Comparison of ENCODE assay signal across 17 cellular contexts in the genomic region with DNA sequence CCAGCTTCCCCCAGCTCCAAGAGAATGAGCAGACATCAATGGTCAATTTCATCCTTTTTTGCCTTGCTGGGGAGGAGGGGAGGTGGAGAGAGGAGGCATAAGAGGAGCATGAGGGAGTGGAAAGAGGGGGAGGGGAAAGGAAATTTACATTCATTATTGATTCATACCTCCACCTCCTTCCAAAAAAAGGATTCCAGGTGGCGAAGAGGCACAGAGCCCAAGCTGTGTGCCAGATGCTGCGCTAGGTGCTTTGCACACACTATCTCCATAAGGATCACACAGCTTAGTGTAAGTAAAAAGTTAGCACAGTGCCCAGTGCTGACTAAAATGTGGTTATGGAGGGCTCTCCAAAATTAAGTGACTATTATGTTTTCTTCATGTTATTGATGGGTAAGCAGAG. TPM values are rescaled to one million over a fixed set of nuclear protein-coding genes. Genes with fewer than 3 reads are reported as not detected.
DNase-seq lines count a peak whose midpoint lies in the region; ATAC-seq, FAIRE-seq and TF ChIP-seq lines count a peak whose summit lies in the region.
"Had no signal": no experiment of that assay in that cellular context is flagged by ENCODE, and none has a peak within 500 bp of the region (broad histone marks: within the 10 kb centered on the region; RNA-seq: fewer than 3 reads in every experiment).

No MANE protein-coding gene starts in this region.

- peaks cover 2 to 35% (median 14%) of the 10 kb centered on the region in 4 experiments; a peak in 6 of 7 replicates for H3K4me1 ChIP-seq in H1 (replicated peaks in 1 of 4; ENCODE audit: control insufficient read depth in 3 of 4, insufficient read depth in 4 of 4, low read length in 3 of 4)
- H3K4me1 ChIP-seq: esophagus muscularis mucosa, lower lobe of right lung had no signal

- 77% methylated on average over 2 of the region's 2 CpGs; no CpG with 5 or more reads in 1 of the 2 experiments for WGBS in H1 (ENCODE audit: extremely low coverage in 1 of 2, insufficient coverage in 1 of 2, insufficient read length in 1 of 2, insufficient replicate concordance in 2 of 2, low coverage in 1 of 2, low lambda C conversion rate in 2 of 2, missing lambda C conversion rate in 1 of 2), 2 experiments

- no peaks in the 10 kb centered on the region for H3K27me3 ChIP-seq in H1 (replicated peaks in 1 of 4; ENCODE audit: control insufficient read depth in 3 of 4, extremely low read depth in 1 of 4, insufficient read depth in 3 of 4, low read length in 3 of 4)

- peak overlapping the region; percentile 17 to 51; a peak in 1 of 4 replicates for H3K4me2 ChIP-seq in H1 (ENCODE audit: insufficient read depth in 1 of 2, low read depth in 2 of 2, low read length in 2 of 2)

- no peak for FAIRE-seq in H1 (lab: Jason Lieb, UNC)
- FAIRE-seq: kidney had no signal

- 0 out of 2 replicates have a peak overlapping the region, but pooled peaks have one; percentile 26 for H2BK20ac ChIP-seq in H1 (ENCODE audit: low read length)

- H3K79me2 ChIP-seq in H1 (ENCODE audit: control insufficient read depth in 1 of 2, insufficient read depth in 2 of 2, low read length in 2 of 2): no peaks in the 10 kb centered on the region

- H3K9me3 ChIP-seq in H1 (ENCODE audit: insufficient read depth in 2 of 2, low read depth in 1 of 2, low read length in 1 of 2): no peaks in the 10 kb centered on the region
- H3K9me3 ChIP-seq: esophagus muscularis mucosa, lower lobe of right lung had no signal

- no peak overlapping the region for H3K27ac ChIP-seq in H1 (ENCODE audit: low read depth, low read length)
- H3K27ac ChIP-seq: C4-2B, esophagus muscularis mucosa, lower lobe of right lung, RWPE1 had no signal

- H3K36me3 ChIP-seq in H1 (ENCODE audit: control insufficient read depth in 2 of 4, insufficient read depth in 4 of 4, low read length in 3 of 4): no peaks in the 10 kb centered on the region
- H3K36me3 ChIP-seq: esophagus muscularis mucosa, lower lobe of right lung had no signal

- H4K91ac ChIP-seq in H1 (replicated peaks; ENCODE audit: insufficient read length, low read length): no peak overlapping the region

- POLR2A ChIA-PET in H1 (lab: Charles Lee; ENCODE audit: partially characterized antibody): interaction anchor here (0.9 kb wide), 1 partner anchor 9 kb away, joined by 3 read pairs; no protein-coding TSS in a partner anchor

- H3K9ac ChIP-seq in H1 (replicated peaks in 1 of 4; ENCODE audit: extremely low read depth in 1 of 4, low read depth in 3 of 4, low read length in 3 of 4): no peak overlapping the region

- no peak for TF ChIP-seq POLR2A in H1 (IDR thresholded peaks at IDR 0.05; ENCODE audit: control extremely low read depth in 1 of 2, low read depth in 2 of 2, low read length in 2 of 2)

- H3K23ac ChIP-seq in H1 (ENCODE audit: insufficient read length): no peak overlapping the region

- H2AK5ac ChIP-seq in H1 (ENCODE audit: low read depth, low read length): no peak overlapping the region

- H4K5ac ChIP-seq in H1 (ENCODE audit: insufficient read length, low read depth, low read length): no peak overlapping the region

- no peak for TF ChIP-seq CTCF in H1 (IDR thresholded peaks at IDR 0.05; ENCODE audit: control extremely low read depth in 1 of 3, insufficient read depth in 1 of 3, low read depth in 1 of 3, low read length in 3 of 3)

- 0 out of 2 replicates have a peak overlapping the region, but pooled peaks have one; percentile 55 for H2BK12ac ChIP-seq in H1 (ENCODE audit: low read depth, low read length)

- TF ChIP-seq EP300 in H1 (IDR thresholded peaks at IDR 0.05; ENCODE audit: borderline replicate concordance in 1 of 2, low read depth in 2 of 2, low read length in 2 of 2): no peak

- CTCF ChIA-PET in H1 (lab: Charles Lee; ENCODE audit: partially characterized antibody): interaction anchor here (0.7 to 16.0 kb wide), 12 partner anchors 8 to 387 kb away, joined by 3 to 165 read pairs (median 4); a partner anchor contains a TSS

- no peaks in the 10 kb centered on the region for H3K79me1 ChIP-seq in H1 (ENCODE audit: low read depth, low read length)

- 0 out of 2 replicates have a peak overlapping the region, but pooled peaks have one; percentile 8 for H2BK5ac ChIP-seq in H1 (ENCODE audit: low read depth, low read length)

- H2BK15ac ChIP-seq in H1 (ENCODE audit: low read length): no peak overlapping the region

- no peak overlapping the region for H2AFZ ChIP-seq in H1 (ENCODE audit: low read length)

- no peaks in the 10 kb centered on the region for H4K20me1 ChIP-seq in H1 (replicated peaks in 1 of 2; ENCODE audit: control insufficient read depth in 1 of 2, insufficient read depth in 2 of 2, low read length in 2 of 2)

- no peak for ATAC-seq in GM18867 (IDR thresholded peaks at IDR 0.05; ENCODE audit: unreplicated experiment)
- ATAC-seq: lower lobe of right lung; stimulated activated memory B cell treated with anti-CD40 and anti-IgM and Interleukin-4, amounts not matched to agents 10 μg/mL and 1 μg/mL and 100 μg/mL, for 72 hours had no signal

- no peak overlapping the region for H4K8ac ChIP-seq in H1 (ENCODE audit: extremely low read depth, insufficient read depth, low read length)

- H3K4ac ChIP-seq in H1 (replicated peaks; ENCODE audit: insufficient read length, low read depth, low read length): no peak overlapping the region

- no peak overlapping the region for H3K56ac ChIP-seq in H1 (replicated peaks; ENCODE audit: insufficient read length, low read depth, low read length)

- no peak for TF ChIP-seq RAD21 in H1 (IDR thresholded peaks at IDR 0.05 in 1 of 2, conservative IDR thresholded peaks at IDR 0.05 in 1 of 2; ENCODE audit: low read depth in 2 of 2, low read length in 2 of 2)

- H3K4me3 ChIP-seq in H1 (ENCODE audit: extremely low read depth in 1 of 4, insufficient read depth in 2 of 4, low read depth in 3 of 4, low read length in 4 of 4): no peak overlapping the region
- H3K4me3 ChIP-seq: esophagus muscularis mucosa, lower lobe of right lung had no signal

- no peak overlapping the region; the same call in 1 of the 2 replicates for H3K18ac ChIP-seq in H1 (ENCODE audit: extremely low read depth, low read length)

- H3K23me2 ChIP-seq in H1 (ENCODE audit: low read depth, low read length): no peaks in the 10 kb centered on the region

- H2BK120ac ChIP-seq in H1 (replicated peaks; ENCODE audit: low read depth, low read length): no peak overlapping the region

- DNase-seq in DMS 273 (lab: John Stamatoyannopoulos, UW; ENCODE audit: unreplicated experiment): peak; percentile 92
- DNase-seq in NCI-H1092 (lab: John Stamatoyannopoulos, UW): peak; percentile 64
- DNase-seq in NCI-H345 treated with DMSO at 0.1 percent for 48 hours (lab: John Stamatoyannopoulos, UW; ENCODE audit: unreplicated experiment): peak; percentile 58
- no peak for DNase-seq in H1 (ENCODE audit: low read depth in 1 of 2, low spot score in 2 of 2)
- DNase-seq in stimulated activated CD4-positive, alpha-beta T cell treated with anti-CD3 and anti-CD28 coated beads, Interleukin-4, amount 100 ng/mL, for 4 hours: no peak
- DNase-seq in occipital lobe (lab: John Stamatoyannopoulos, UW): no peak
- no peak for DNase-seq in DMS53 (lab: John Stamatoyannopoulos, UW)
- DNase-seq: activated naive CD8-positive, alpha-beta T cell treated with anti-CD3 and anti-CD28 coated beads for 36 hours; effector memory CD4-positive, alpha-beta T cell; kidney; lower lobe of right lung; stimulated activated CD4-positive, alpha-beta T cell treated with anti-CD3 and anti-CD28 coated beads, Interleukin-2, amount 100 ng/mL, for 24 hours had no signal

- no peak overlapping the region for H3K14ac ChIP-seq in H1 (ENCODE audit: insufficient read length)

TF ChIP-seq in H1, 55 proteins besides CTCF, POLR2A, EP300 and RAD21:
- TF ChIP-seq RXRA (IDR thresholded peaks at IDR 0.05; ENCODE audit: insufficient read depth, low read depth, low read length): no peak
- no peak for TF ChIP-seq CEBPB (IDR thresholded peaks at IDR 0.05; ENCODE audit: low read depth, low read length)
- no peak for TF ChIP-seq CTBP2 (IDR thresholded peaks at IDR 0.05; ENCODE audit: borderline replicate concordance, insufficient read depth, insufficient read length, low read length)
- TF ChIP-seq BRCA1 (IDR thresholded peaks at IDR 0.05; ENCODE audit: low read depth, low read length): no peak
- no peak for TF ChIP-seq HDAC2 (IDR thresholded peaks at IDR 0.05; ENCODE audit: borderline replicate concordance in 1 of 2, low read depth in 2 of 2, low read length in 2 of 2)
- no peak for TF ChIP-seq CBX5 (IDR thresholded peaks at IDR 0.05; ENCODE audit: low read depth, low read length)
- TF ChIP-seq BACH1 (IDR thresholded peaks at IDR 0.05; ENCODE audit: low read length): no peak
- TF ChIP-seq, protein P1, sequence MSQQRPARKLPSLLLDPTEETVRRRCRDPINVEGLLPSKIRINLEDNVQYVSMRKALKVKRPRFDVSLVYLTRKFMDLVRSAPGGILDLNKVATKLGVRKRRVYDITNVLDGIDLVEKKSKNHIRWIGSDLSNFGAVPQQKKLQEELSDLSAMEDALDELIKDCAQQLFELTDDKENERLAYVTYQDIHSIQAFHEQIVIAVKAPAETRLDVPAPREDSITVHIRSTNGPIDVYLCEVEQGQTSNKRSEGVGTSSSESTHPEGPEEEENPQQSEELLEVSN (IDR thresholded peaks at IDR 0.05): no peak
- TF ChIP-seq TCF12 (IDR thresholded peaks at IDR 0.05; ENCODE audit: low read depth, low read length): no peak
- TF ChIP-seq PHF8 (conservative IDR thresholded peaks at IDR 0.05; ENCODE audit: low read depth, low read length): no peak
- TF ChIP-seq CHD1 (IDR thresholded peaks at IDR 0.05; ENCODE audit: low read depth, low read length): no peak
- TF ChIP-seq ZNF274 (IDR thresholded peaks at IDR 0.05; ENCODE audit: borderline replicate concordance, extremely low read depth, low read length): no peak

RNA-seq across cellular contexts. Expression of a gene that starts 11.0 kb away (rescaled TPM):
- 13.7 and 14.8 TPM in 2 replicates for total RNA-seq in H1 (2021; fragmentation: NEBNext Ultra II Directional; extraction: Animal tissue kit (Norgen Biotek cat#: 25700))
- 8.2 and 10.1 TPM in 2 replicates for polyA plus RNA-seq in H1 (2011; rRNA removed)
- 12.2 TPM for polyA plus RNA-seq in H1 (2011; cell fraction: cytosol; rRNA removed)
- 21.5 TPM for polyA plus RNA-seq in H1 (2011; cell fraction: nucleus; rRNA removed)
- 10.8 to 14.8 TPM (median 13.1 TPM) in 4 replicates for polyA plus RNA-seq in H1 (2012, experiment 1 of 2)
- 9.5 TPM for polyA plus RNA-seq in H1 (2012, experiment 2 of 2)
- polyA plus RNA-seq in H1 (2013, experiment 1 of 2): 8.0 TPM
- polyA plus RNA-seq in H1 (2013, experiment 2 of 2): 7.5 TPM
- polyA minus RNA-seq in H1 (2011; rRNA and poly(A)+ RNA removed): 44.7 and 48.6 TPM in 2 replicates
- 16.3 TPM for polyA minus RNA-seq in H1 (2011; cell fraction: cytosol; rRNA and poly(A)+ RNA removed)
- polyA minus RNA-seq in H1 (2011; cell fraction: nucleus; rRNA and poly(A)+ RNA removed): 82.7 TPM
- 9.7 TPM for total RNA-seq in occipital lobe

Comparison
In these comparisons a context has a peak if more than half of its experiments do, and no peak if none do; other contexts are left out.
1. DNase-seq: peak in DMS 273 (single experiment), NCI-H1092 (single experiment) and NCI-H345 treated with DMSO at 0.1 percent for 48 hours (single experiment); none in H1 (0 of 2), stimulated activated CD4-positive, alpha-beta T cell treated with anti-CD3 and anti-CD28 coated beads, Interleukin-4, amount 100 ng/mL, for 4 hours (0 of 2), occipital lobe (single experiment) and DMS53 (single experiment).